Comparison of ENCODE assay signal across 11 cellular contexts in the genomic region with DNA sequence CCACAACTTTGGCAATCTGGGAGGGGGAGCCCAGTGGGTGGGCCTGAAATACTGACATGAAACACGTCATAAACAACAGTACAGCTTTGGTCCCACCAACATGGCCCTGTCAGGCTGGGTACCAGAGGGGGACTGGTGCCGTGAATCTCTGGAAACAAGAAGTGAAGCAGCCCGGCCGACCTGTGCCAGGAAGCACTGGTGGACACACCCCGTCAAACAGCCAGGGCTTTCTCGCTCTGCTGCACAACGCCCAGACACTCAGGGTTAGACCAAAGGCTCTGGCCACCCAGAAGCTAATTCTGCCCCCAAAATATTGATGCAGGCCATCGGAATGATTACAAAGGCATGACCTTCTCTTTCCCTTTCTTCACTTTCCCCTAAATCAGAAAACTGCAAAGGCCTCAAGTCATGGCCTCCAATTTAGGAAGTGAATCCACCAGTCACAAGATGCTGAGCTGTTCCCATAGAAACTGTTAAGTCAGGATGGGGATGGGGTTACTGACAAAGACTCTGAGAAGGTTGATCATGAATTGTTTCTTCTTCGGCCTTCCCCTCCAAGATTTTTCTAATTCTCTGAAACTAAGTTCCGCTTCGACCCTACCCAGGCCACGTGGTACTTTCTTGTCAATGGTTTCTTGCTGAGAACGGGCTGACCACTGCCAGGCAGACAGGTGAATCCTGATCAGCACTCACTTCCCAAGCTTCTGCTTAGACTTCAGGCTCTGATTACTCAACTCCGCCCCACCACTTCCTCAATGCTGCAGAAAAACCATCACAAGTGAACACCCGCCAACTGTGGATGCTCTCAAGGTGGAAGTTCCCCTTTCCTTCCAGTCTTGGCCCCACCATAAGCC. TPM values are rescaled to one million over a fixed set of nuclear protein-coding genes. Genes with fewer than 3 reads are reported as not detected.
DNase-seq lines count a peak whose midpoint lies in the region; ATAC-seq and TF ChIP-seq lines count a peak whose summit lies in the region.
"Had no signal": no experiment of that assay in that cellular context is flagged by ENCODE, and none has a peak within 500 bp of the region (broad histone marks: within the 10 kb centered on the region; RNA-seq: fewer than 3 reads in every experiment).

No MANE protein-coding gene starts in this region.

- H3K36me3 Mint-ChIP-seq in stimulated activated memory B cell treated with anti-CD40 and anti-IgM and Interleukin-4, amounts not matched to agents 10 μg/mL and 1 μg/mL and 100 μg/mL, for 72 hours, result peaks cover 31% of the 10 kb centered on the region

- DNase-seq in GM13977 (ENCODE audit: low spot score) (peak; percentile 49), NOMO-1 treated with dmso at 0.1 percent for 144 hours (lab: John Stamatoyannopoulos, UW; ENCODE audit: unreplicated experiment) (peak; percentile 79), mammary epithelial cell (no peak), NCI-H748 treated with DMSO at 0.1 percent for 48 hours (lab: John Stamatoyannopoulos, UW) (no peak), hepatic stellate cell (ENCODE audit: low spot score) (no peak)
- DNase-seq: activated CD4-positive, alpha-beta memory T cell treated with anti-CD3 and anti-CD28 coated beads, Interleukin-2, amount 10 ng/mL, durations not matched to agents 7 days and 5 days; NCI-H146; ovary had no signal

- 91% methylated on average over 13 of the region's 15 CpGs for WGBS in mammary epithelial cell (ENCODE audit: low coverage, missing lambda C conversion rate)

- H3K4me3 ChIP-seq in mammary epithelial cell (replicated peaks in 1 of 3; ENCODE audit: insufficient read depth in 1 of 3, low read depth in 2 of 3, low read length in 3 of 3), result no peak overlapping the region
- H3K4me3 ChIP-seq: ovary had no signal

- no peaks in the 10 kb centered on the region for H3K9me3 Mint-ChIP-seq in stimulated activated memory B cell treated with anti-CD40 and anti-IgM and Interleukin-4, amounts not matched to agents 10 μg/mL and 1 μg/mL and 100 μg/mL, for 72 hours
- H3K9me3 Mint-ChIP-seq: activated CD4-positive, alpha-beta memory T cell treated with anti-CD3 and anti-CD28 coated beads, Interleukin-2, amount 10 ng/mL, durations not matched to agents 7 days and 5 days had no signal

- H3K4me3 Mint-ChIP-seq in stimulated activated memory B cell treated with anti-CD40 and anti-IgM and Interleukin-4, amounts not matched to agents 10 μg/mL and 1 μg/mL and 100 μg/mL, for 72 hours, result peak overlapping the region; percentile 55
- H3K4me3 Mint-ChIP-seq: activated CD4-positive, alpha-beta memory T cell treated with anti-CD3 and anti-CD28 coated beads, Interleukin-2, amount 10 ng/mL, durations not matched to agents 7 days and 5 days had no signal

- intact Hi-C loops in mammary epithelial cell (cut with micrococcal nuclease), result no loop called here

- H3K27me3 ChIP-seq in mammary epithelial cell (ENCODE audit: insufficient read depth, low read length), result no peaks in the 10 kb centered on the region
- H3K27me3 ChIP-seq: ovary had no signal

- H3K27ac Mint-ChIP-seq in stimulated activated memory B cell treated with anti-CD40 and anti-IgM and Interleukin-4, amounts not matched to agents 10 μg/mL and 1 μg/mL and 100 μg/mL, for 72 hours, result peak overlapping the region; percentile 69
- H3K27ac Mint-ChIP-seq: activated CD4-positive, alpha-beta memory T cell treated with anti-CD3 and anti-CD28 coated beads, Interleukin-2, amount 10 ng/mL, durations not matched to agents 7 days and 5 days had no signal

- no peak overlapping the region for H2AFZ ChIP-seq in mammary epithelial cell (ENCODE audit: low read depth, low read length)

- ATAC-seq in esophagus mucosa, result peak; percentile 35
- ATAC-seq in stimulated activated memory B cell treated with anti-CD40 and anti-IgM and Interleukin-4, amounts not matched to agents 10 μg/mL and 1 μg/mL and 100 μg/mL, for 72 hours, result peak; percentile 90
- ATAC-seq in GM21737 (IDR thresholded peaks at IDR 0.05; ENCODE audit: unreplicated experiment), result no peak

- TF ChIP-seq CTCF in GM13977 (IDR thresholded peaks at IDR 0.05; ENCODE audit: extremely low read depth, insufficient read depth, missing control alignments) (no peak), mammary epithelial cell (conservative IDR thresholded peaks at IDR 0.05 in 1 of 2, IDR thresholded peaks at IDR 0.05 in 1 of 2; ENCODE audit: extremely low read depth in 1 of 2, insufficient read depth in 1 of 2, low read depth in 1 of 2, low read length in 2 of 2) (no peak)

- no peaks in the 10 kb centered on the region for H4K20me1 ChIP-seq in mammary epithelial cell (ENCODE audit: insufficient read depth, low read length)

- peaks cover 83% of the 10 kb centered on the region for H3K4me1 Mint-ChIP-seq in stimulated activated memory B cell treated with anti-CD40 and anti-IgM and Interleukin-4, amounts not matched to agents 10 μg/mL and 1 μg/mL and 100 μg/mL, for 72 hours

- peaks cover 11% of the 10 kb centered on the region for H3K36me3 ChIP-seq in mammary epithelial cell (ENCODE audit: insufficient read depth, low read length)
- H3K36me3 ChIP-seq: ovary had no signal

- no peaks in the 10 kb centered on the region for H3K27me3 Mint-ChIP-seq in stimulated activated memory B cell treated with anti-CD40 and anti-IgM and Interleukin-4, amounts not matched to agents 10 μg/mL and 1 μg/mL and 100 μg/mL, for 72 hours
- H3K27me3 Mint-ChIP-seq: activated CD4-positive, alpha-beta memory T cell treated with anti-CD3 and anti-CD28 coated beads, Interleukin-2, amount 10 ng/mL, durations not matched to agents 7 days and 5 days had no signal

- no peaks in the 10 kb centered on the region for H3K9me3 ChIP-seq in mammary epithelial cell (replicated peaks; ENCODE audit: insufficient read depth, low read length)
- H3K9me3 ChIP-seq: ovary had no signal

- H3K27ac ChIP-seq in mammary epithelial cell (ENCODE audit: insufficient read depth, low read depth, low read length), result no peak overlapping the region
- H3K27ac ChIP-seq: ovary had no signal

- H3K4me1 ChIP-seq in mammary epithelial cell (ENCODE audit: insufficient read depth, low read length), result peaks cover 9% of the 10 kb centered on the region

- no peak overlapping the region for H3K4me2 ChIP-seq in mammary epithelial cell (ENCODE audit: insufficient read depth, low read depth, low read length)

- dilution Hi-C loops in mammary epithelial cell (cut with HindIII; ENCODE audit: low sequenced_read_pairs), result loop anchor here (5.0 to 10.0 kb wide), 3 partner anchors 71 to 304 kb away; a partner anchor contains a TSS

- no peak overlapping the region for H3K9ac ChIP-seq in mammary epithelial cell (ENCODE audit: insufficient read depth, low read length)

- CTCF ChIA-PET in mammary epithelial cell (lab: Charles Lee; ENCODE audit: low non-redundant PET), result no interaction called here

- no TSS peak for BruUV-seq in mammary epithelial cell (replicated peaks; lab: Mats Ljungman, UMichigan)

- peaks cover 68% of the 10 kb centered on the region for H3K79me2 ChIP-seq in mammary epithelial cell (ENCODE audit: insufficient read depth, low read length)

- in situ Hi-C loops in GM13977 (cut with MboI; ENCODE audit: low pct_unique_long_range_greater_than_20kb, low sequenced_read_pairs, unreplicated experiment) (no loop called here), mammary epithelial cell (cut with MboI; ENCODE audit: low sequenced_read_pairs in 2 of 2) (no loop called here)

RNA-seq across cellular contexts. Expression of a gene that starts 6.7 kb away (rescaled TPM):
- 94.4 TPM for total RNA-seq in esophagus mucosa
- total RNA-seq in mammary epithelial cell, result 10 to 100 TPM; 31.2 to 75.3 TPM
- 46.4 TPM for polyA plus RNA-seq in mammary epithelial cell
- polyA minus RNA-seq in mammary epithelial cell, result 86.4 TPM

RNA-seq across cellular contexts. Expression of a gene that starts 39.4 kb away (rescaled TPM):
- total RNA-seq in esophagus mucosa, result 21.4 TPM
- 10 to 100 TPM; 18.9 to 30.5 TPM for total RNA-seq in mammary epithelial cell
- 15.9 TPM for polyA plus RNA-seq in mammary epithelial cell
- 18.5 TPM for polyA minus RNA-seq in mammary epithelial cell

Comparison
In these comparisons a context has a peak if more than half of its experiments do, and no peak if none do; other contexts are left out.
1. DNase-seq: peak in GM13977 (single experiment) and NOMO-1 treated with dmso at 0.1 percent for 144 hours (single experiment); none in mammary epithelial cell (single experiment), NCI-H748 treated with DMSO at 0.1 percent for 48 hours (single experiment) and hepatic stellate cell (single experiment).